In the genomic region with DNA sequence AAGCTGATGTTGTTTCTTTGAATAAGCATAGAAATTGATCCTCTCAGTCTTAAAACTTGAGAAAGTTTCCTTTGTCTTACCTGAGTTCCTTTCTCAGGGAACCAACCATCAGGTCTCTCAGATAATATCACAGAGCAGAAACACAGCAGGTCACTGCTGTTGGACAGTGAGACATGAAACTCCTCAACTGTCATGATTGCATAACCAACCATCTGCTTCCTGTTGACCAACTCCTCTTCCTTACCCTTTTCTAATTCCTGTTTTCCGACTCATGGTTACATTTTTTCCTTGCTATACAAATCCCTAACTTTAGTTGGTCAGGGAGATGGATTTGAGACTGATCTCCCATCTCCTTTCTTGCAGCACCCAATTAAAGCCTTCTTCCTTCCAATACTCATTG, we compare ENCODE assay signal across 11 cellular contexts.
"Had no signal": no experiment of that assay in that cellular context is flagged by ENCODE, and none has a peak within 500 bp of the region (broad histone marks: within the 10 kb centered on the region; RNA-seq: fewer than 3 reads in every experiment).

No MANE protein-coding gene starts in this region.

- H3K27ac ChIP-seq: spleen, WERI-Rb-1 had no signal

- H3K4me1 ChIP-seq: spleen had no signal

- ATAC-seq: left lobe of liver; natural killer cell treated with Interleukin-12 subunit alpha and Interleukin-12 subunit beta and Interleukin-15 and Interleukin-18, amount 100 ng/mL, for 72 hours had no signal

- H3K4me3 ChIP-seq: lung, spleen had no signal

- DNase-seq: activated CD4-positive, alpha-beta T cell treated with anti-CD3 and anti-CD28 coated beads for 1 hour; activated CD4-positive, alpha-beta T cell treated with anti-CD3 and anti-CD28 coated beads, Interleukin-2, amount 50 U/mL, for 4 hours; activated gamma-delta T cell; effector CD8-positive, alpha-beta T cell; nucleus accumbens; spleen; stimulated activated naive CD4-positive, alpha-beta T cell; WERI-Rb-1 had no signal

- H3K36me3 ChIP-seq: spleen, WERI-Rb-1 had no signal

- H3K27me3 ChIP-seq: spleen had no signal
